In the genomic region with DNA sequence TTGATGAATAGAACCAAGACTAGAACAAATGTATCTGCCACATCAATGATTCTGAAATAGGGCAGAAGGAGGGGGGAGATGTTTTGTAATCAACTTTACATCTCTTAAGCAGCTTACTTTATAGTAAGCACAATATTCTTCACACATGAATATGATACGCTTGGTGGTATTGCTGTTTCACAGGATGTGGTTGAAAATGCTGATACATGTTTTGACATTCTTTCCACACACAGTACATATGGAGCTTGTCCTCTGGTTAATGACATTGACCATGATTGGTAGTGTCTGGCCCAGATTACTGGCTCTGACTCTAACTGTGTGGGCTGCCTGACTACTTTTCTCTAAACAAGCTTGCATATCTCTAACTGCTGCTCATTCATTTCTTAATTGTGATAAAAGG, we compare ENCODE assay signal across 8 cellular contexts.
A peak's percentile ranks its signal among the peaks of the same experiment; 100 is the strongest.
DNase-seq lines count a peak whose midpoint lies in the region; ATAC-seq and TF ChIP-seq lines count a peak whose summit lies in the region.

No MANE protein-coding gene starts in this region.

- H3K27me3 Mint-ChIP-seq in activated naive CD8-positive, alpha-beta T cell treated with anti-CD3 and anti-CD28 coated beads for 36 hours, result no peaks in the 10 kb centered on the region

- no peaks in the 10 kb centered on the region for H3K9me3 ChIP-seq in mucosa of descending colon

- peaks cover 30% of the 10 kb centered on the region for H3K36me3 Mint-ChIP-seq in activated naive CD8-positive, alpha-beta T cell treated with anti-CD3 and anti-CD28 coated beads for 36 hours

- peaks cover 24% of the 10 kb centered on the region for H3K4me1 ChIP-seq in mucosa of descending colon (ENCODE audit: low read depth)

- no peaks in the 10 kb centered on the region for H3K36me3 ChIP-seq in mucosa of descending colon (ENCODE audit: low read depth)

- H3K9me3 Mint-ChIP-seq in activated naive CD8-positive, alpha-beta T cell treated with anti-CD3 and anti-CD28 coated beads for 36 hours, result no peaks in the 10 kb centered on the region

- H3K4me3 ChIP-seq in mucosa of descending colon, result no peak overlapping the region

- H3K27ac Mint-ChIP-seq in activated naive CD8-positive, alpha-beta T cell treated with anti-CD3 and anti-CD28 coated beads for 36 hours, result peak overlapping the region; percentile 70

- peak overlapping the region; percentile 47 for H3K4me3 Mint-ChIP-seq in activated naive CD8-positive, alpha-beta T cell treated with anti-CD3 and anti-CD28 coated beads for 36 hours

- intact Hi-C loops in mucosa of descending colon (cut with DNase I, micrococcal nuclease), result no loop called here

- DNase-seq in activated T-cell treated with anti-CD3 and anti-CD28 coated beads for 48 hours (ENCODE audit: low read depth), result peak; percentile 18
- no peak for DNase-seq in activated T-cell treated with anti-CD3 and anti-CD28 coated beads, Interleukin-2, amount 50 U/mL, for 48 hours
- peak; percentile 22 for DNase-seq in activated naive CD8-positive, alpha-beta T cell treated with anti-CD3 and anti-CD28 coated beads for 36 hours
- no peak for DNase-seq in mucosa of descending colon
- no peak for DNase-seq in SW 1271 (lab: John Stamatoyannopoulos, UW)
- no peak for DNase-seq in LoVo (ENCODE audit: low spot score)

- ATAC-seq in HG03135 (IDR thresholded peaks at IDR 0.05; ENCODE audit: unreplicated experiment) (peak; percentile 79), mucosa of descending colon (peak; percentile 67), GM19455 (IDR thresholded peaks at IDR 0.05; ENCODE audit: unreplicated experiment) (no peak)

- H3K4me1 Mint-ChIP-seq in activated naive CD8-positive, alpha-beta T cell treated with anti-CD3 and anti-CD28 coated beads for 36 hours, result peaks cover 57% of the 10 kb centered on the region

- TF ChIP-seq CTCF in mucosa of descending colon (IDR thresholded peaks at IDR 0.05), result no peak

Comparison
In these comparisons a context has a peak if more than half of its experiments do, and no peak if none do; other contexts are left out.
1. DNase-seq: peak in activated T-cell treated with anti-CD3 and anti-CD28 coated beads for 48 hours (single experiment) and activated naive CD8-positive, alpha-beta T cell treated with anti-CD3 and anti-CD28 coated beads for 36 hours (single experiment); none in activated T-cell treated with anti-CD3 and anti-CD28 coated beads, Interleukin-2, amount 50 U/mL, for 48 hours (0 of 2), mucosa of descending colon (0 of 3), SW 1271 (0 of 2) and LoVo (single experiment).